ENCODE assay signal across 1 cellular context in genomic region chr13:31069808-31070544, GRCh38.
TF ChIP-seq lines count a peak whose summit lies in the region.

No MANE protein-coding gene starts in this region.

TF ChIP-seq in GM23338, 12 proteins besides CTCF, POLR2A, EP300 and RAD21 (continued from another document):
- no peak for TF ChIP-seq ZNF462 (CRISPR knock-in tag; IDR thresholded peaks at IDR 0.05)
- no peak for TF ChIP-seq REST (IDR thresholded peaks at IDR 0.05; ENCODE audit: unreplicated experiment)
- no peak for TF ChIP-seq EZH2 (IDR thresholded peaks at IDR 0.05; ENCODE audit: low read depth, unreplicated experiment)
- TF ChIP-seq ETS1 (IDR thresholded peaks at IDR 0.05): no peak
- TF ChIP-seq CREB1 (CRISPR knock-in tag; IDR thresholded peaks at IDR 0.05; ENCODE audit: low read depth): no peak
- no peak for TF ChIP-seq JUNB (IDR thresholded peaks at IDR 0.05; ENCODE audit: unreplicated experiment)
